Comparison of ENCODE assay signal across 20 cellular contexts in genomic region chr18:25727281-25727680, GRCh38.
A peak's percentile ranks its signal among the peaks of the same experiment; 100 is the strongest.
DNase-seq lines count a peak whose midpoint lies in the region; ATAC-seq and TF ChIP-seq lines count a peak whose summit lies in the region.
"Had no signal": no experiment of that assay in that cellular context is flagged by ENCODE, and none has a peak within 500 bp of the region (broad histone marks: within the 10 kb centered on the region; RNA-seq: fewer than 3 reads in every experiment).

No MANE protein-coding gene starts in this region.

- no peaks in the 10 kb centered on the region for H3F3A ChIP-seq in PC-9 (ENCODE audit: insufficient read depth, low read depth)

- H3K4me2 ChIP-seq in mesenchymal stem cell (ENCODE audit: low read length, poor library complexity, severe bottlenecking) (no peak overlapping the region), PC-9 (no peak overlapping the region)

- no peak overlapping the region for H4K91ac ChIP-seq in mesenchymal stem cell (ENCODE audit: low read length)

- no peak overlapping the region for H3K23ac ChIP-seq in mesenchymal stem cell (ENCODE audit: low read length in 2 of 2)

- WGBS in mesenchymal stem cell = 34% methylated on average over 2 of the region's 2 CpGs

- H2BK120ac ChIP-seq in mesenchymal stem cell (ENCODE audit: low read depth, low read length) = no peak overlapping the region

- no peak overlapping the region for H4K8ac ChIP-seq in mesenchymal stem cell (ENCODE audit: low read length)

- no peaks in the 10 kb centered on the region for H3K9me2 ChIP-seq in PC-9 (ENCODE audit: insufficient read depth)

- intact Hi-C loops in Right ventricle myocardium superior (cut with DNase I) (no loop called here), PC-9 (cut with micrococcal nuclease; ENCODE audit: unreplicated experiment) (no loop called here)

- POLR2A ChIA-PET in PC-9 (lab: Charles Lee; ENCODE audit: unreplicated experiment) = no interaction called here

- H3K18ac ChIP-seq in mesenchymal stem cell (ENCODE audit: low read depth in 1 of 2, low read length in 2 of 2) = no peak overlapping the region

- no peak overlapping the region for H2BK5ac ChIP-seq in mesenchymal stem cell (ENCODE audit: low read depth, low read length, poor library complexity, severe bottlenecking)

- H3K9me3 ChIP-seq in SJSA1 (replicated peaks) (no peaks in the 10 kb centered on the region), mesenchymal stem cell (ENCODE audit: control insufficient read depth, low read length) (no peaks in the 10 kb centered on the region), PC-9 (ENCODE audit: insufficient read depth, low read depth) (no peaks in the 10 kb centered on the region)
- H3K9me3 ChIP-seq: Caco-2, vagina had no signal

- no peak overlapping the region for H2BK15ac ChIP-seq in mesenchymal stem cell (ENCODE audit: low read depth, poor library complexity, severe bottlenecking)

- peak overlapping the region in 1 of 2 experiments; percentile 19 for H2BK12ac ChIP-seq in mesenchymal stem cell (ENCODE audit: low read length in 2 of 2)

- H3K4me3 ChIP-seq in SJSA1 (no peak overlapping the region), mesenchymal stem cell (ENCODE audit: insufficient read depth in 1 of 2, low read depth in 1 of 2, low read length in 2 of 2) (no peak overlapping the region), PC-9 (no peak overlapping the region)
- H3K4me3 ChIP-seq: left lung, thoracic aorta, vagina had no signal

- H3K27ac ChIP-seq in SJSA1 (peak overlapping the region; percentile 63), mesenchymal stem cell (ENCODE audit: low read length, poor library complexity, severe bottlenecking) (no peak overlapping the region), PC-9 (no peak overlapping the region)
- H3K27ac ChIP-seq: 22Rv1, C4-2B, left lung, thoracic aorta, vagina had no signal

- no TSS peak for BruUV-seq in PC-9 (replicated peaks; lab: Mats Ljungman, UMichigan)

- H3K27me3 ChIP-seq in SJSA1 (replicated peaks) (no peaks in the 10 kb centered on the region), mesenchymal stem cell (ENCODE audit: control insufficient read depth in 1 of 2, insufficient read depth in 1 of 2, low read length in 2 of 2) (no peaks in the 10 kb centered on the region), PC-9 (ENCODE audit: insufficient read depth, low read depth) (no peaks in the 10 kb centered on the region)
- H3K27me3 ChIP-seq: vagina had no signal

- ATAC-seq in Right ventricle myocardium superior (ENCODE audit: poor library complexity) = no peak
- ATAC-seq: activated CD4-positive, alpha-beta T cell treated with anti-CD3 and anti-CD28 coated beads for 36 hours; left lung had no signal

- H2AFZ ChIP-seq in mesenchymal stem cell (ENCODE audit: low read depth, low read length) = no peak overlapping the region
- H2AFZ ChIP-seq in PC-9 = no peak overlapping the region

- H3K9ac ChIP-seq in mesenchymal stem cell (ENCODE audit: low read length) = no peak overlapping the region

- no peaks in the 10 kb centered on the region for H4K20me1 ChIP-seq in PC-9 (ENCODE audit: insufficient read depth)

- H3K14ac ChIP-seq in mesenchymal stem cell (ENCODE audit: low read length in 2 of 2) = no peak overlapping the region

- H3K36me3 ChIP-seq in SJSA1 = no peaks in the 10 kb centered on the region
- no peaks in the 10 kb centered on the region for H3K36me3 ChIP-seq in mesenchymal stem cell (ENCODE audit: control insufficient read depth in 1 of 2, insufficient read depth in 2 of 2, low read depth in 1 of 2, low read length in 2 of 2)
- no peaks in the 10 kb centered on the region for H3K36me3 ChIP-seq in PC-9 (ENCODE audit: low read depth)
- H3K36me3 ChIP-seq: left lung, thoracic aorta, vagina had no signal

- H3K4ac ChIP-seq in mesenchymal stem cell (ENCODE audit: low read depth in 1 of 2, low read length in 2 of 2) = no peak overlapping the region

- no peaks in the 10 kb centered on the region for H3K79me2 ChIP-seq in PC-9 (ENCODE audit: low read depth)

- peaks cover 50% of the 10 kb centered on the region for H3K4me1 ChIP-seq in SJSA1 (replicated peaks)
- H3K4me1 ChIP-seq in mesenchymal stem cell (ENCODE audit: control insufficient read depth, insufficient read depth, low read depth, low read length) = peaks cover 7% of the 10 kb centered on the region
- no peaks in the 10 kb centered on the region for H3K4me1 ChIP-seq in PC-9 (replicated peaks; ENCODE audit: insufficient read depth)
- H3K4me1 ChIP-seq: Caco-2, left lung, vagina had no signal

- TF ChIP-seq CTCF in PC-9 (conservative IDR thresholded peaks at IDR 0.05) = no peak

- H2AK5ac ChIP-seq in mesenchymal stem cell (ENCODE audit: low read length, severe bottlenecking) = no peak overlapping the region

- H3K79me1 ChIP-seq in mesenchymal stem cell (replicated peaks; ENCODE audit: low read length, poor library complexity, severe bottlenecking) = no peaks in the 10 kb centered on the region

- CTCF ChIA-PET in PC-9 (lab: Charles Lee) = no interaction called here

- DNase-seq in DMS 273 (lab: John Stamatoyannopoulos, UW; ENCODE audit: unreplicated experiment) = peak; percentile 31
- DNase-seq in DMS 273 treated with DMSO at 0.1 percent for 48 hours (lab: John Stamatoyannopoulos, UW) = no peak
- DNase-seq in M059J (ENCODE audit: low read depth) = peak; percentile 27
- DNase-seq in SJSA1 (ENCODE audit: low read depth in 1 of 2, low spot score in 2 of 2) = peak; percentile 65 to 74
- peak; percentile 26 for DNase-seq in mesenchymal stem cell
- no peak for DNase-seq in Right ventricle myocardium superior
- no peak for DNase-seq in PC-9
- DNase-seq in ureter (ENCODE audit: low spot score) = no peak
- DNase-seq: activated CD4-positive, alpha-beta T cell treated with anti-CD3 and anti-CD28 coated beads for 36 hours; activated gamma-delta T cell treated with Interleukin-2 at 50 U/mL for 16 hours; activated T-cell treated with anti-CD3 and anti-CD28 coated beads, Interleukin-2, amount 50 U/mL, for 1 hour; Caco-2; central memory CD4-positive, alpha-beta T cell; left lung; naive B cell; NCI-H69 had no signal

Comparison
In these comparisons a context has a peak if more than half of its experiments do, and no peak if none do; other contexts are left out.
1. DNase-seq: peak in DMS 273 (single experiment), M059J (single experiment), SJSA1 (2 of 2) and mesenchymal stem cell (single experiment); none in DMS 273 treated with DMSO at 0.1 percent for 48 hours (single experiment), Right ventricle myocardium superior (single experiment), PC-9 (0 of 2) and ureter (single experiment).